ENCODE assay signal across 8 cellular contexts in genomic region chr2:127810156-127810636, GRCh38.
A peak's percentile ranks its signal among the peaks of the same experiment; 100 is the strongest.
DNase-seq lines count a peak whose midpoint lies in the region; ATAC-seq and TF ChIP-seq lines count a peak whose summit lies in the region.

No MANE protein-coding gene starts in this region.

- H3K27me3 Mint-ChIP-seq in activated naive CD8-positive, alpha-beta T cell treated with anti-CD3 and anti-CD28 coated beads, Interleukin-2, amount 50 U/mL, for 24 hours = no peaks in the 10 kb centered on the region
- no peaks in the 10 kb centered on the region for H3K27me3 Mint-ChIP-seq in stimulated activated memory B cell treated with anti-CD40 and anti-IgM and Interleukin-4, amounts not matched to agents 10 μg/mL and 1 μg/mL and 100 μg/mL, for 72 hours

- no peak for TF ChIP-seq CTCF in AG09309 (IDR thresholded peaks at IDR 0.05; ENCODE audit: control insufficient read depth, insufficient read depth, low read depth, low read length, missing control alignments)

- DNase-seq in AG09309 (ENCODE audit: low read depth) (no peak), HK-2 (ENCODE audit: unreplicated experiment) (peak; percentile 8), globus pallidus (ENCODE audit: low spot score) (no peak)
- DNase-seq in activated naive CD8-positive, alpha-beta T cell treated with anti-CD3 and anti-CD28 coated beads, Interleukin-2, amount 50 U/mL, for 24 hours = no peak

- no peak for ATAC-seq in activated naive CD8-positive, alpha-beta T cell treated with anti-CD3 and anti-CD28 coated beads, Interleukin-2, amount 50 U/mL, for 24 hours
- ATAC-seq in stimulated activated memory B cell treated with anti-CD40 and anti-IgM and Interleukin-4, amounts not matched to agents 10 μg/mL and 1 μg/mL and 100 μg/mL, for 72 hours = no peak
- ATAC-seq in HG03378 (IDR thresholded peaks at IDR 0.05; ENCODE audit: unreplicated experiment) = no peak
- no peak for ATAC-seq in GM21423 (IDR thresholded peaks at IDR 0.05; ENCODE audit: unreplicated experiment)

- H3K9me3 Mint-ChIP-seq in activated naive CD8-positive, alpha-beta T cell treated with anti-CD3 and anti-CD28 coated beads, Interleukin-2, amount 50 U/mL, for 24 hours = no peaks in the 10 kb centered on the region
- H3K9me3 Mint-ChIP-seq in stimulated activated memory B cell treated with anti-CD40 and anti-IgM and Interleukin-4, amounts not matched to agents 10 μg/mL and 1 μg/mL and 100 μg/mL, for 72 hours = no peaks in the 10 kb centered on the region

- peaks cover 24% of the 10 kb centered on the region for H3K36me3 Mint-ChIP-seq in activated naive CD8-positive, alpha-beta T cell treated with anti-CD3 and anti-CD28 coated beads, Interleukin-2, amount 50 U/mL, for 24 hours (ENCODE audit: low read depth)
- H3K36me3 Mint-ChIP-seq in stimulated activated memory B cell treated with anti-CD40 and anti-IgM and Interleukin-4, amounts not matched to agents 10 μg/mL and 1 μg/mL and 100 μg/mL, for 72 hours = peaks cover 5% of the 10 kb centered on the region

- H3K4me3 ChIP-seq in AG09309 (ENCODE audit: control insufficient read depth, low read depth, low read length) = peak overlapping the region; percentile 92
- H3K4me3 ChIP-seq in iPS-18c (ENCODE audit: insufficient read depth, low read depth, low read length) = peak overlapping the region; percentile 80

- no peaks in the 10 kb centered on the region for H3K9me3 ChIP-seq in iPS-18c (ENCODE audit: control insufficient read depth, insufficient read depth, low read length)

- H3K4me3 Mint-ChIP-seq in activated naive CD8-positive, alpha-beta T cell treated with anti-CD3 and anti-CD28 coated beads, Interleukin-2, amount 50 U/mL, for 24 hours = peak overlapping the region; percentile 94
- H3K4me3 Mint-ChIP-seq in stimulated activated memory B cell treated with anti-CD40 and anti-IgM and Interleukin-4, amounts not matched to agents 10 μg/mL and 1 μg/mL and 100 μg/mL, for 72 hours = peak overlapping the region; percentile 93

- peaks cover 54% of the 10 kb centered on the region for H3K4me1 Mint-ChIP-seq in activated naive CD8-positive, alpha-beta T cell treated with anti-CD3 and anti-CD28 coated beads, Interleukin-2, amount 50 U/mL, for 24 hours
- H3K4me1 Mint-ChIP-seq in stimulated activated memory B cell treated with anti-CD40 and anti-IgM and Interleukin-4, amounts not matched to agents 10 μg/mL and 1 μg/mL and 100 μg/mL, for 72 hours = peaks cover 49% of the 10 kb centered on the region

- H3K27ac Mint-ChIP-seq in activated naive CD8-positive, alpha-beta T cell treated with anti-CD3 and anti-CD28 coated beads, Interleukin-2, amount 50 U/mL, for 24 hours = peak overlapping the region; percentile 99
- peak overlapping the region; percentile 98 for H3K27ac Mint-ChIP-seq in stimulated activated memory B cell treated with anti-CD40 and anti-IgM and Interleukin-4, amounts not matched to agents 10 μg/mL and 1 μg/mL and 100 μg/mL, for 72 hours
